20 cellular contexts compared by ENCODE assay signal in the genomic region with DNA sequence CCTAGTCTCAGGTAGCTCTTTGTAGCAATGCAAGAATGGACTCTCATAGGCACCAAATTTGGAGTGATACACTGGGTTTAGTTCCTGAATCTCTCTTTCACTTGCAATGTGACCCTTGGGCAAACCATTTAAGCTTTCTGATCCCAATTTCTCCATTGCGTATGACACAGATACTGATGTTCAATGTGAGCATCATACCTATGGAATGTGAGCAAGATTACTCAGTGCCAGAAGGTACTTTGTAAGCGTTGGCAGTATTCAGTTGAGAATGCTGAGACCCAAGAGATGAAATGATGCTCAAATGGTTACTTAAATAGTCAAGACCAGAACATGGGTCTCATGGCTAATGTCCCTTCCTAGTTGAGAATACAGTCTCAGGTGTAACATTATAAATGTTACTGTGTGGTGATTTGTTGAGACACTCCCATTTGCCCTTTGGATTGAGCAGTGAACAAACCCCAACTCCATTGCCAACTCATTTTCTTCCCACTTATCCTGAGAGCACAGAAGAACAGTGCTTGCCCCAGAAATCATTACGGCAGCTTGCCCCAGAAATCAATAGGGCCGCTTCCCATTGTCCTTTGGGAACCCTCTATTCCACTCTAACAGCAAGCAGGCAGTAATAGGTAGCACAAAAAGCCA.
"Had no signal": no experiment of that assay in that cellular context is flagged by ENCODE, and none has a peak within 500 bp of the region (broad histone marks: within the 10 kb centered on the region; RNA-seq: fewer than 3 reads in every experiment).

No MANE protein-coding gene starts in this region.

- H3K9me3 ChIP-seq: ascending aorta, stomach, thoracic aorta had no signal

- ATAC-seq: activated CD8-positive, alpha-beta T cell treated with anti-CD3 and anti-CD28 coated beads for 36 hours; activated naive CD8-positive, alpha-beta T cell treated with anti-CD3 and anti-CD28 coated beads, Interleukin-2, amount 50 U/mL, for 24 hours; naive thymus-derived CD4-positive, alpha-beta T cell had no signal

- FAIRE-seq: colon, endothelial cell of umbilical vein, frontal cortex, kidney had no signal

- H3K27ac ChIP-seq: ascending aorta, stomach, thoracic aorta, WERI-Rb-1 had no signal

- H3K4me1 Mint-ChIP-seq: activated naive CD8-positive, alpha-beta T cell treated with anti-CD3 and anti-CD28 coated beads, Interleukin-2, amount 50 U/mL, for 24 hours; naive thymus-derived CD4-positive, alpha-beta T cell had no signal

- H3K36me3 Mint-ChIP-seq: naive thymus-derived CD4-positive, alpha-beta T cell had no signal

- H3K4me1 ChIP-seq: ascending aorta, stomach had no signal

- H3K27me3 Mint-ChIP-seq: activated CD8-positive, alpha-beta T cell treated with anti-CD3 and anti-CD28 coated beads for 36 hours; activated naive CD8-positive, alpha-beta T cell treated with anti-CD3 and anti-CD28 coated beads, Interleukin-2, amount 50 U/mL, for 24 hours; naive thymus-derived CD4-positive, alpha-beta T cell had no signal

- H3K27ac Mint-ChIP-seq: activated CD8-positive, alpha-beta T cell treated with anti-CD3 and anti-CD28 coated beads for 36 hours; activated naive CD8-positive, alpha-beta T cell treated with anti-CD3 and anti-CD28 coated beads, Interleukin-2, amount 50 U/mL, for 24 hours; activated T-helper 1 cell treated with anti-CD3 and anti-CD28 coated beads, Interleukin-12 subunit alpha, Interleukin-12 subunit beta, Interleukin-2, Interleukin-4 antibody, amounts not matched to agents 30 ng/mL and 10 ng/mL and 1 ng/mL, durations not matched to agents 14 hours and 24 hours and 36 hours; naive thymus-derived CD4-positive, alpha-beta T cell had no signal

- DNase-seq: activated CD4-positive, alpha-beta T cell treated with anti-CD3 and anti-CD28 coated beads for 4 hours; activated CD8-positive, alpha-beta memory T cell treated with anti-CD3 and anti-CD28 coated beads, Interleukin-2, amount 50 U/mL, for 48 hours; activated CD8-positive, alpha-beta T cell treated with anti-CD3 and anti-CD28 coated beads for 36 hours; activated naive CD4-positive, alpha-beta T cell; activated naive CD8-positive, alpha-beta T cell treated with anti-CD3 and anti-CD28 coated beads, Interleukin-2, amount 50 U/mL, for 24 hours; effector CD4-positive, alpha-beta T cell; kidney; naive thymus-derived CD4-positive, alpha-beta T cell; retina; stimulated activated CD4-positive, alpha-beta T cell treated with anti-CD3 and anti-CD28 coated beads, Interleukin-15, amount 100 ng/mL, for 24 hours; stimulated activated CD4-positive, alpha-beta T cell treated with anti-CD3 and anti-CD28 coated beads, Interleukin-4, amount 100 ng/mL, for 4 hours; stomach; T-helper 9 cell had no signal

- H3K27me3 ChIP-seq: ascending aorta, stomach had no signal

- H3K36me3 ChIP-seq: ascending aorta, stomach, thoracic aorta, WERI-Rb-1 had no signal

- H3K4me3 Mint-ChIP-seq: activated CD8-positive, alpha-beta T cell treated with anti-CD3 and anti-CD28 coated beads for 36 hours; activated naive CD8-positive, alpha-beta T cell treated with anti-CD3 and anti-CD28 coated beads, Interleukin-2, amount 50 U/mL, for 24 hours; activated T-helper 1 cell treated with anti-CD3 and anti-CD28 coated beads, Interleukin-12 subunit alpha, Interleukin-12 subunit beta, Interleukin-2, Interleukin-4 antibody, amounts not matched to agents 30 ng/mL and 10 ng/mL and 1 ng/mL, durations not matched to agents 14 hours and 24 hours and 36 hours; naive thymus-derived CD4-positive, alpha-beta T cell had no signal

- H3K4me3 ChIP-seq: ascending aorta, stomach, thoracic aorta had no signal

- H3K9me3 Mint-ChIP-seq: activated CD8-positive, alpha-beta T cell treated with anti-CD3 and anti-CD28 coated beads for 36 hours; activated naive CD8-positive, alpha-beta T cell treated with anti-CD3 and anti-CD28 coated beads, Interleukin-2, amount 50 U/mL, for 24 hours had no signal
